8 cellular contexts compared by ENCODE assay signal in the genomic region with DNA sequence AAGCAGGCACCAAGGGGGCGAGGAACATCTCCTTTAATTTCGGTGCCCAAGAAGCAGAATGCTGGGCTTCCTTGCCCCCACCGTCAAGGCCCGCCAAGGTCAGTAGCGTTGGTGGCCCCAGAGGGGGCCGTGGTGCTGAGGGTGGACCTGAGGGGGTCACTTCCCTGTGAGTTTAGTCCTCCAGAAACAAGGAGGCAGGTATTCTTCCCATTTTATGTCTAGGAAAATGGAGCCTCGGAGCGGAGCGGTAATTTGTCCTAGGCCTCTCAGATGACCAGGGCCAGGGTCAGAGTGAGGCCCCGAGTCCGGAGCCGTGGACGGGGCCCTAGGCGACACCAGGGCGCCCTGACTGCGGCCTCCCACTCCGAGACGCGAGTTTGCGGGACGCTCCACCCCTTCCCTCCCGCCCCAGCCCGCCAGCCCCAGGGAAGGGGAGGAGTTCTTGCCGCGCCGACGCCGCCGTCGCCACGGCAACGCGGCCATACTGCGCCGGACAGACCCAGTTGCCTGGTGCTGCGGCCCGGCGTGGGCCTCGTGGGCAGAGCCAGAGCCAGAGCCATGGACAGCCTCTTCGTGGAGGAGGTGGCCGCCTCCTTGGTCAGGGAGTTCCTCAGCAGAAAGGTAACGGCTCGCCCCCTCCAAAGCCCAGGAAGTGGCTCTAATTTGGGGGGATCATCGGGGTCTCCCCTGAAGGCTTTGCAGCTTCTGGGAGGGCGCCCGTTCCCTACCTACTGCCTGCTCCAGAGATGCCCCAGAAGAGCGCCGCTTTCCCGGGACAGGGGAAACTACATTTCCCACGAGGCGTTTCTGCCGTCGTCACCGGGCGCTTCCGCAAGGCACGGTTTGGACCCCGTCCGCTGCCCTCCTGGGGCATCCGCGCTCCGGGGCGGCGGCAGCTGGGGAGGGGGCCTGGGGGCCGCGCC. TPM values are rescaled to one million over a fixed set of nuclear protein-coding genes. Genes with fewer than 3 reads are reported as not detected.
DNase-seq lines count a peak whose midpoint lies in the region; ATAC-seq and TF ChIP-seq lines count a peak whose summit lies in the region.

A gene (plus strand): TSS at position 482 of the 923 bp plus-strand sequence. CDS start 77 bp downstream, at position 559.

- H3K27me3 Mint-ChIP-seq in activated T-helper 2 cell treated with anti-CD3 and anti-CD28 coated beads, Interferon-gamma antibody, Interleukin-2, Interleukin-4, amounts not matched to agents 10 μg/mL and 5 μg/mL and 100 μg/mL, durations not matched to agents 14 hours and 24 hours and 36 hours (ENCODE audit: low read depth) = peaks cover 9% of the 10 kb centered on the region
- H3K27me3 Mint-ChIP-seq in naive thymus-derived CD4-positive, alpha-beta T cell = peaks cover 0 to 9% (median 0%) of the 10 kb centered on the region in 5 donors
- no peaks in the 10 kb centered on the region for H3K27me3 Mint-ChIP-seq in stimulated activated naive B cell treated with anti-CD40 and anti-IgM and Interleukin-4, amounts not matched to agents 10 μg/mL and 1 μg/mL and 100 μg/mL, for 72 hours

- peak within 1 kb of the TSS; percentile 81 for H3K27ac ChIP-seq in Panc1 (ENCODE audit: low read length)
- peak within 1 kb of the TSS; percentile 71 for H3K27ac ChIP-seq in naive thymus-derived CD4-positive, alpha-beta T cell (ENCODE audit: low read depth, low read length)

- no peaks in the 10 kb centered on the region for H3K36me3 Mint-ChIP-seq in activated T-helper 2 cell treated with anti-CD3 and anti-CD28 coated beads, Interferon-gamma antibody, Interleukin-2, Interleukin-4, amounts not matched to agents 10 μg/mL and 5 μg/mL and 100 μg/mL, durations not matched to agents 14 hours and 24 hours and 36 hours (ENCODE audit: low read depth)
- no peaks in the 10 kb centered on the region for H3K36me3 Mint-ChIP-seq in naive thymus-derived CD4-positive, alpha-beta T cell
- no peaks in the 10 kb centered on the region for H3K36me3 Mint-ChIP-seq in stimulated activated naive B cell treated with anti-CD40 and anti-IgM and Interleukin-4, amounts not matched to agents 10 μg/mL and 1 μg/mL and 100 μg/mL, for 72 hours

- no peak for TF ChIP-seq CTCF in Panc1 (IDR thresholded peaks at IDR 0.05)
- TF ChIP-seq CTCF in fibroblast of mammary gland (conservative IDR thresholded peaks at IDR 0.05; ENCODE audit: control insufficient read depth, insufficient read depth, low read depth, low read length) = no peak

- peak; percentile 84 for DNase-seq in CD1c-positive myeloid dendritic cell (ENCODE audit: extremely low spot score)
- DNase-seq in HPDE6-E6E7 (ENCODE audit: extremely low spot score) = peak; percentile 53
- DNase-seq in Panc1 (ENCODE audit: low read depth, low spot score) = no peak
- peak; percentile 63 for DNase-seq in activated T-helper 2 cell treated with anti-CD3 and anti-CD28 coated beads, Interferon-gamma antibody, Interleukin-2, Interleukin-4, amounts not matched to agents 10 μg/mL and 5 μg/mL and 100 μg/mL, durations not matched to agents 14 hours and 24 hours and 36 hours (ENCODE audit: low spot score)
- peak; percentile 72 for DNase-seq in fibroblast of mammary gland (ENCODE audit: low read depth)
- DNase-seq in naive thymus-derived CD4-positive, alpha-beta T cell = peak; percentile 30 to 69 (median 52)
- peak; percentile 50 for DNase-seq in stimulated activated naive B cell treated with anti-CD40 and anti-IgM and Interleukin-4, amounts not matched to agents 10 μg/mL and 1 μg/mL and 100 μg/mL, for 72 hours

- no peaks in the 10 kb centered on the region for H3K9me3 Mint-ChIP-seq in activated T-helper 2 cell treated with anti-CD3 and anti-CD28 coated beads, Interferon-gamma antibody, Interleukin-2, Interleukin-4, amounts not matched to agents 10 μg/mL and 5 μg/mL and 100 μg/mL, durations not matched to agents 14 hours and 24 hours and 36 hours
- H3K9me3 Mint-ChIP-seq in naive thymus-derived CD4-positive, alpha-beta T cell = no peaks in the 10 kb centered on the region
- H3K9me3 Mint-ChIP-seq in stimulated activated naive B cell treated with anti-CD40 and anti-IgM and Interleukin-4, amounts not matched to agents 10 μg/mL and 1 μg/mL and 100 μg/mL, for 72 hours = no peaks in the 10 kb centered on the region

- no peaks in the 10 kb centered on the region; the same call in 1 of the 2 replicates for H3K27me3 ChIP-seq in Panc1 (ENCODE audit: control insufficient read depth, insufficient read depth, low read length)
- H3K27me3 ChIP-seq in naive thymus-derived CD4-positive, alpha-beta T cell (ENCODE audit: control insufficient read depth in 2 of 2, insufficient read depth in 2 of 2, low read length in 2 of 2) = no peaks in the 10 kb centered on the region

- no TSS peak for BruUV-seq in Panc1 (replicated peaks; lab: Mats Ljungman, UMichigan)

- H3K4me3 ChIP-seq in Panc1 (ENCODE audit: low read depth in 2 of 2, low read length in 2 of 2) (peak within 1 kb of the TSS; percentile 70 to 75), fibroblast of mammary gland (ENCODE audit: control insufficient read depth, low read depth, low read length) (peak within 1 kb of the TSS; percentile 87)
- peak within 1 kb of the TSS; percentile 82 for H3K4me3 ChIP-seq in naive thymus-derived CD4-positive, alpha-beta T cell (ENCODE audit: low read length)

- intact Hi-C loops in Panc1 (cut with micrococcal nuclease; ENCODE audit: unreplicated experiment) = no loop called here
- intact Hi-C loops in activated T-helper 2 cell treated with anti-CD3 and anti-CD28 coated beads, Interferon-gamma antibody, Interleukin-2, Interleukin-4, amounts not matched to agents 10 μg/mL and 5 μg/mL and 100 μg/mL, durations not matched to agents 14 hours and 24 hours and 36 hours (cut with micrococcal nuclease) = no loop called here
- intact Hi-C loops in naive thymus-derived CD4-positive, alpha-beta T cell (cut with micrococcal nuclease) = loop anchor here (1.0 to 5.0 kb wide), 8 partner anchors 44 to 744 kb away; a partner anchor contains a TSS

- peaks cover 8% of the 10 kb centered on the region for H3K4me1 ChIP-seq in Panc1 (ENCODE audit: control insufficient read depth, insufficient read depth, low read length)
- H3K4me1 ChIP-seq in naive thymus-derived CD4-positive, alpha-beta T cell (ENCODE audit: control insufficient read depth in 2 of 2, insufficient read depth in 2 of 2, low read length in 2 of 2) = no peaks in the 10 kb centered on the region

- peak; percentile 84 for ATAC-seq in GM19467 (IDR thresholded peaks at IDR 0.05; ENCODE audit: unreplicated experiment)
- peak; percentile 99 for ATAC-seq in Panc1
- ATAC-seq in naive thymus-derived CD4-positive, alpha-beta T cell = peak; percentile 89
- peak; percentile 92 to 93 for ATAC-seq in stimulated activated naive B cell treated with anti-CD40 and anti-IgM and Interleukin-4, amounts not matched to agents 10 μg/mL and 1 μg/mL and 100 μg/mL, for 72 hours (replicated peaks)

- H3K27ac Mint-ChIP-seq in activated T-helper 2 cell treated with anti-CD3 and anti-CD28 coated beads, Interferon-gamma antibody, Interleukin-2, Interleukin-4, amounts not matched to agents 10 μg/mL and 5 μg/mL and 100 μg/mL, durations not matched to agents 14 hours and 24 hours and 36 hours = peak within 1 kb of the TSS; percentile 68
- peak within 1 kb of the TSS; percentile 51 to 83 (median 70) for H3K27ac Mint-ChIP-seq in naive thymus-derived CD4-positive, alpha-beta T cell
- H3K27ac Mint-ChIP-seq in stimulated activated naive B cell treated with anti-CD40 and anti-IgM and Interleukin-4, amounts not matched to agents 10 μg/mL and 1 μg/mL and 100 μg/mL, for 72 hours = peak within 1 kb of the TSS; percentile 80

- H3K9me3 ChIP-seq in Panc1 (ENCODE audit: control insufficient read depth, insufficient read depth, low read depth, low read length) = no peaks in the 10 kb centered on the region
- no peaks in the 10 kb centered on the region for H3K9me3 ChIP-seq in naive thymus-derived CD4-positive, alpha-beta T cell (ENCODE audit: control insufficient read depth in 2 of 3, low read length in 3 of 3)

- H3K4me3 Mint-ChIP-seq in activated T-helper 2 cell treated with anti-CD3 and anti-CD28 coated beads, Interferon-gamma antibody, Interleukin-2, Interleukin-4, amounts not matched to agents 10 μg/mL and 5 μg/mL and 100 μg/mL, durations not matched to agents 14 hours and 24 hours and 36 hours (ENCODE audit: low read depth) = peak within 1 kb of the TSS; percentile 84
- peak within 1 kb of the TSS; percentile 68 to 94 (median 88) for H3K4me3 Mint-ChIP-seq in naive thymus-derived CD4-positive, alpha-beta T cell
- peak within 1 kb of the TSS; percentile 83 to 85 for H3K4me3 Mint-ChIP-seq in stimulated activated naive B cell treated with anti-CD40 and anti-IgM and Interleukin-4, amounts not matched to agents 10 μg/mL and 1 μg/mL and 100 μg/mL, for 72 hours

- peaks cover 5% of the 10 kb centered on the region for H3K4me1 Mint-ChIP-seq in activated T-helper 2 cell treated with anti-CD3 and anti-CD28 coated beads, Interferon-gamma antibody, Interleukin-2, Interleukin-4, amounts not matched to agents 10 μg/mL and 5 μg/mL and 100 μg/mL, durations not matched to agents 14 hours and 24 hours and 36 hours (ENCODE audit: low read depth)
- H3K4me1 Mint-ChIP-seq in naive thymus-derived CD4-positive, alpha-beta T cell = peaks cover 0 to 12% (median 6%) of the 10 kb centered on the region in 7 donors
- H3K4me1 Mint-ChIP-seq in stimulated activated naive B cell treated with anti-CD40 and anti-IgM and Interleukin-4, amounts not matched to agents 10 μg/mL and 1 μg/mL and 100 μg/mL, for 72 hours = peaks cover 4% of the 10 kb centered on the region in 2 donors

- in situ Hi-C loops in Panc1 (cut with HindIII; ENCODE audit: low pct_unique_long_range_greater_than_20kb, low sequenced_read_pairs) = no loop called here

- H3K36me3 ChIP-seq in Panc1 (ENCODE audit: control insufficient read depth, insufficient read depth, low read length) = no peaks in the 10 kb centered on the region; the same call in 1 of the 2 replicates
- H3K36me3 ChIP-seq in naive thymus-derived CD4-positive, alpha-beta T cell (ENCODE audit: control insufficient read depth in 2 of 3, insufficient read depth in 3 of 3, low read length in 3 of 3) = peaks cover 0 to 7% (median 0%) of the 10 kb centered on the region in 3 experiments

- POLR2A ChIA-PET in Panc1 (lab: Charles Lee) = interaction anchor here (0.7 kb wide), 1 partner anchor 200 kb away, joined by 12 read pairs; no protein-coding TSS in a partner anchor
- POLR2A ChIA-PET in naive thymus-derived CD4-positive, alpha-beta T cell (lab: Charles Lee) = interaction anchor here (0.8 to 1.1 kb wide), 2 partner anchors 44 to 307 kb away, joined by 3 read pairs; no protein-coding TSS in a partner anchor

- CTCF ChIA-PET in Panc1 (lab: Charles Lee) = no interaction called here
- CTCF ChIA-PET in naive thymus-derived CD4-positive, alpha-beta T cell (lab: Charles Lee) = no interaction called here

RNA-seq across cellular contexts. Expression of the gene that starts here (rescaled TPM):
- total RNA-seq in Panc1 (2021; ENCODE audit: unreplicated experiment) = 6.2 TPM
- polyA plus RNA-seq in Panc1 (2012; ENCODE audit: insufficient read length) = 5.6 TPM
- 1.3 and 1.4 TPM in 2 replicates for total RNA-seq in activated T-helper 2 cell treated with anti-CD3 and anti-CD28 coated beads, Interferon-gamma antibody, Interleukin-2, Interleukin-4, amounts not matched to agents 10 μg/mL and 5 μg/mL and 100 μg/mL, durations not matched to agents 14 hours and 24 hours and 36 hours
- total RNA-seq in naive thymus-derived CD4-positive, alpha-beta T cell = 1 to 10 TPM in 2 of 5 experiments, under 1 TPM in 3; 0.82 to 1.5 (median 0.94) TPM
- polyA plus RNA-seq in naive thymus-derived CD4-positive, alpha-beta T cell = under 1 TPM; 0.41 to 0.54 TPM

Comparison
In these comparisons a context has a peak if more than half of its experiments do, and no peak if none do; other contexts are left out.
1. intact Hi-C loops: an anchor here in naive thymus-derived CD4-positive, alpha-beta T cell (1.0 to 5.0 kb wide); none called in Panc1 and activated T-helper 2 cell treated with anti-CD3 and anti-CD28 coated beads, Interferon-gamma antibody, Interleukin-2, Interleukin-4, amounts not matched to agents 10 μg/mL and 5 μg/mL and 100 μg/mL, durations not matched to agents 14 hours and 24 hours and 36 hours.